ENCODE assay signal across 8 cellular contexts in the genomic region with DNA sequence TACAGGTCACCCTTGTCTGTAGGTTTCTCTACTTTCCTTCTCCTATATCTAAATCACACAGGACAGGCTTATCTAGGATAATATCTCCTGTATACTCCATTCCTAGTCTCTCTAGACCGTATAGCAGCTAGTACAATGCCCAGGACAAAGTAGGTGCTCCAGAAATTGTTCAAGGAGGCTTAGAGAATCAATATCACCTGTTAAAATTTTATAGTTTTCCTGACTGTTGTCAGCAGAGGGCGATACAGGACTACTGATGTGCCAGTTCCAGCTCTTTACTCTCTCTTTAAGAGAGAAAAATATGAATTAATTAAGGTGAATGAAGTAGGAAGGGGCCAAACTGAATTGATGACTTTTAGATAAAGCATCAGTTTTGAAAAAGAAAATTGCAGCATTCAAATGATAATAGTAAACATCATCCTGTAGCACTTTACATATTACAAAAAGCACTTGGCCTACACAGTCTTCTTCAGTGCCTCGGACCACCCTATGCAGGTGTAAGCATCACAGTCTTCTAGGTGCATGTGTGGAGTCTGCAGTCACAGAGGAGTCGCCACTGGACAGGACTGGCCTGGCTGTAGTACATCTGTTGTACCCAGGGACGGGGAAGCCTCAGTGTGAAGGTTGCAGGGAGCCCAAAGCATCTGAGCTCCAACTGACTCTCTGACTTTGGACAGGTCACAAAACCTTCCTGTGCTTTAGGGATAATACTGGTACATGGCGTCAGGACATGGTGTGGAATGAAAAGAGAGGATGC.
DNase-seq lines count a peak whose midpoint lies in the region; ATAC-seq and TF ChIP-seq lines count a peak whose summit lies in the region.

No MANE protein-coding gene starts in this region.

- no peak overlapping the region for H3K27ac Mint-ChIP-seq in activated CD4-positive, alpha-beta T cell treated with anti-CD3 and anti-CD28 coated beads, Interleukin-2, amount 10 ng/mL, durations not matched to agents 7 days and 5 days

- no peaks in the 10 kb centered on the region for H3K36me3 ChIP-seq in parathyroid adenoma (ENCODE audit: control insufficient read depth, insufficient read depth, low read length)

- no peaks in the 10 kb centered on the region for H3K79me2 ChIP-seq in parathyroid adenoma

- ATAC-seq in GM18511 (IDR thresholded peaks at IDR 0.05; ENCODE audit: unreplicated experiment), result no peak

- no peaks in the 10 kb centered on the region for H3K27me3 Mint-ChIP-seq in activated CD4-positive, alpha-beta T cell treated with anti-CD3 and anti-CD28 coated beads, Interleukin-2, amount 10 ng/mL, durations not matched to agents 7 days and 5 days

- TF ChIP-seq CTCF in AG04449 (IDR thresholded peaks at IDR 0.05; ENCODE audit: insufficient read depth, low read length, missing control alignments), result peak; percentile 22
- TF ChIP-seq CTCF in GM10266 (IDR thresholded peaks at IDR 0.05; ENCODE audit: control insufficient read depth, insufficient read depth, low read depth, missing control alignments), result peak; percentile 58
- TF ChIP-seq CTCF in fibroblast of pulmonary artery (IDR thresholded peaks at IDR 0.05; ENCODE audit: low read length, missing control alignments), result peak; percentile 65
- peak; percentile 81 for TF ChIP-seq CTCF in parathyroid adenoma (IDR thresholded peaks at IDR 0.05)

- no peaks in the 10 kb centered on the region for H3K9me3 Mint-ChIP-seq in activated CD4-positive, alpha-beta T cell treated with anti-CD3 and anti-CD28 coated beads, Interleukin-2, amount 10 ng/mL, durations not matched to agents 7 days and 5 days

- peaks cover 16% of the 10 kb centered on the region for H3K4me1 Mint-ChIP-seq in activated CD4-positive, alpha-beta T cell treated with anti-CD3 and anti-CD28 coated beads, Interleukin-2, amount 10 ng/mL, durations not matched to agents 7 days and 5 days

- DNase-seq in AG04449 (ENCODE audit: low read depth, low spot score) (no peak), GM10266 (ENCODE audit: extremely low spot score) (peak; percentile 51), NCI-H2107 (lab: John Stamatoyannopoulos, UW) (peak; percentile 66), fibroblast of pulmonary artery (ENCODE audit: low read depth) (peak; percentile 74), GM19240 (ENCODE audit: insufficient read length, low spot score) (no peak)
- DNase-seq in activated CD4-positive, alpha-beta T cell treated with anti-CD3 and anti-CD28 coated beads, Interleukin-2, amount 10 ng/mL, durations not matched to agents 7 days and 5 days, result peak; percentile 68

- H3K4me3 Mint-ChIP-seq in activated CD4-positive, alpha-beta T cell treated with anti-CD3 and anti-CD28 coated beads, Interleukin-2, amount 10 ng/mL, durations not matched to agents 7 days and 5 days, result no peak overlapping the region

- POLR2A ChIA-PET in AG04449 (lab: Yijun Ruan, JAX), result interaction anchor here (0.6 kb wide), 1 partner anchor 413 kb away, joined by 3 read pairs; no protein-coding TSS in a partner anchor
- POLR2A ChIA-PET in activated CD4-positive, alpha-beta T cell treated with anti-CD3 and anti-CD28 coated beads, Interleukin-2, amount 10 ng/mL, durations not matched to agents 7 days and 5 days (lab: Charles Lee), result interaction anchor here (0.7 kb wide), 1 partner anchor 296 kb away, joined by 4 read pairs; no protein-coding TSS in a partner anchor

- H3K4me2 ChIP-seq in parathyroid adenoma (ENCODE audit: low read length), result no peak overlapping the region

- H3K9me3 ChIP-seq in parathyroid adenoma (ENCODE audit: control insufficient read depth, low read length), result no peaks in the 10 kb centered on the region

- no peak overlapping the region for H3K27ac ChIP-seq in parathyroid adenoma

- H3K9ac ChIP-seq in parathyroid adenoma, result no peak overlapping the region

- no peak overlapping the region for H2AFZ ChIP-seq in parathyroid adenoma

- no peaks in the 10 kb centered on the region for H3K4me1 ChIP-seq in parathyroid adenoma

- no peaks in the 10 kb centered on the region for H3K36me3 Mint-ChIP-seq in activated CD4-positive, alpha-beta T cell treated with anti-CD3 and anti-CD28 coated beads, Interleukin-2, amount 10 ng/mL, durations not matched to agents 7 days and 5 days (ENCODE audit: low read depth)

- no peak overlapping the region for H3K4me3 ChIP-seq in AG04449 (ENCODE audit: low read depth, low read length)
- no peak overlapping the region for H3K4me3 ChIP-seq in fibroblast of pulmonary artery (replicated peaks; ENCODE audit: low read depth, low read length)
- no peak overlapping the region for H3K4me3 ChIP-seq in parathyroid adenoma (ENCODE audit: low read depth, low read length)

- CTCF ChIA-PET in AG04449 (lab: Yijun Ruan, JAX), result interaction anchor here (0.6 to 16.0 kb wide), 38 partner anchors 9 to 1239 kb away, joined by 3 to 229 read pairs (median 4); partner anchors contain the start of gene FUT8
- CTCF ChIA-PET in activated CD4-positive, alpha-beta T cell treated with anti-CD3 and anti-CD28 coated beads, Interleukin-2, amount 10 ng/mL, durations not matched to agents 7 days and 5 days (lab: Charles Lee), result interaction anchor here (0.6 to 2.9 kb wide), 21 partner anchors 14 to 797 kb away, joined by 3 to 10 read pairs (median 4); partner anchors contain the start of gene FUT8

- no peaks in the 10 kb centered on the region for H3K27me3 ChIP-seq in parathyroid adenoma (ENCODE audit: control insufficient read depth, insufficient read depth, low read length)

Comparison
In these comparisons a context has a peak if more than half of its experiments do, and no peak if none do; other contexts are left out.
1. DNase-seq: peak in GM10266 (single experiment), NCI-H2107 (single experiment), activated CD4-positive, alpha-beta T cell treated with anti-CD3 and anti-CD28 coated beads, Interleukin-2, amount 10 ng/mL, durations not matched to agents 7 days and 5 days (single experiment) and fibroblast of pulmonary artery (single experiment); none in AG04449 (single experiment) and GM19240 (single experiment).
2. CTCF ChIP-seq: peak in every context shown above with its lines; median percentile 81 in parathyroid adenoma; 65 in fibroblast of pulmonary artery; 58 in GM10266; 22 in AG04449.